ENCODE assay signal across 8 cellular contexts in genomic region chr15:51736646-51737537, GRCh38. TPM values are rescaled to one million over a fixed set of nuclear protein-coding genes. Genes with fewer than 3 reads are reported as not detected.
DNase-seq lines count a peak whose midpoint lies in the region; ATAC-seq, FAIRE-seq and TF ChIP-seq lines count a peak whose summit lies in the region.

No MANE protein-coding gene starts in this region.

- H3K9ac ChIP-seq in astrocyte (ENCODE audit: low read length): peak overlapping the region; percentile 69
- H3K9ac ChIP-seq in skeletal muscle tissue (ENCODE audit: low read depth in 1 of 3, low read length in 3 of 3): peak overlapping the region; percentile 35 to 86 (median 60)

- peak; percentile 33 for ATAC-seq in GM19452 (IDR thresholded peaks at IDR 0.05; ENCODE audit: unreplicated experiment)

- peak; percentile 82 for DNase-seq in COR-L47 (lab: John Stamatoyannopoulos, UW)
- peak; percentile 21 for DNase-seq in HTR-8/SVneo (ENCODE audit: insufficient read length, low spot score)
- peak; percentile 58 for DNase-seq in SW480 (ENCODE audit: low spot score)
- DNase-seq in astrocyte (ENCODE audit: low read depth): no peak
- DNase-seq in DMS153 (lab: John Stamatoyannopoulos, UW): no peak

- H3K4me1 ChIP-seq in astrocyte (ENCODE audit: insufficient read depth, low read length): peaks cover 5% of the 10 kb centered on the region
- peaks cover 24 to 44% (median 28%) of the 10 kb centered on the region in 3 donors for H3K4me1 ChIP-seq in skeletal muscle tissue (ENCODE audit: control insufficient read depth in 3 of 3, insufficient read depth in 3 of 3, low read length in 3 of 3)

- H3K4me3 Mint-ChIP-seq in astrocyte (ENCODE audit: unreplicated experiment): peak overlapping the region; percentile 83

- H3K4me1 Mint-ChIP-seq in astrocyte (ENCODE audit: low read depth, unreplicated experiment): peaks cover 8% of the 10 kb centered on the region

- no peaks in the 10 kb centered on the region for H3K36me3 Mint-ChIP-seq in astrocyte (ENCODE audit: low read depth, unreplicated experiment)

- no peaks in the 10 kb centered on the region for H3K79me2 ChIP-seq in astrocyte (ENCODE audit: insufficient read depth, low read length)

- no peaks in the 10 kb centered on the region for H3K9me3 Mint-ChIP-seq in astrocyte (ENCODE audit: unreplicated experiment)

- H3K9me3 ChIP-seq in astrocyte (ENCODE audit: insufficient read depth, low read depth, low read length): no peaks in the 10 kb centered on the region
- no peaks in the 10 kb centered on the region for H3K9me3 ChIP-seq in iPS-18c (ENCODE audit: control insufficient read depth, insufficient read depth, low read length)
- no peaks in the 10 kb centered on the region for H3K9me3 ChIP-seq in skeletal muscle tissue (ENCODE audit: control insufficient read depth in 3 of 3, low read length in 3 of 3)

- H3K27ac Mint-ChIP-seq in astrocyte (ENCODE audit: unreplicated experiment): no peak overlapping the region

- H3K4me3 ChIP-seq in astrocyte (ENCODE audit: insufficient read depth, low read depth, low read length) (peak overlapping the region; percentile 66), iPS-18c (ENCODE audit: insufficient read depth, low read depth, low read length) (peak overlapping the region; percentile 64), skeletal muscle tissue (ENCODE audit: low read length in 3 of 3) (peak overlapping the region; percentile 79 to 84 (median 80))

- no peak for FAIRE-seq in HTR-8/SVneo (lab: Jason Lieb, UNC)
- FAIRE-seq in astrocyte (lab: Jason Lieb, UNC): no peak

- H3K27me3 Mint-ChIP-seq in astrocyte (ENCODE audit: low read depth, unreplicated experiment): peaks cover 9% of the 10 kb centered on the region

- H3K36me3 ChIP-seq in astrocyte (ENCODE audit: insufficient read depth, low read length) (no peaks in the 10 kb centered on the region), skeletal muscle tissue (ENCODE audit: control insufficient read depth in 3 of 3, insufficient read depth in 3 of 3, low read length in 3 of 3) (no peaks in the 10 kb centered on the region)

- H3K27ac ChIP-seq in astrocyte (ENCODE audit: low read depth, low read length) (no peak overlapping the region), skeletal muscle tissue (ENCODE audit: low read depth, low read length) (peak overlapping the region; percentile 46)

- peak overlapping the region; percentile 92 for H2AFZ ChIP-seq in astrocyte (ENCODE audit: low read depth, low read length)

- no peaks in the 10 kb centered on the region for H3K27me3 ChIP-seq in astrocyte (ENCODE audit: insufficient read depth, low read length)
- H3K27me3 ChIP-seq in skeletal muscle tissue (ENCODE audit: control insufficient read depth in 3 of 3, insufficient read depth in 3 of 3, low read length in 3 of 3): no peaks in the 10 kb centered on the region

- peak overlapping the region; percentile 89 for H3K4me2 ChIP-seq in astrocyte (ENCODE audit: low read length)

- no peak for TF ChIP-seq CTCF in astrocyte (IDR thresholded peaks at IDR 0.05; ENCODE audit: insufficient read depth, low read depth, low read length)

- H4K20me1 ChIP-seq in astrocyte (ENCODE audit: insufficient read depth, low read length): no peaks in the 10 kb centered on the region

RNA-seq across cellular contexts. Expression of gene LYSMD2, which starts 0.6 kb away (rescaled TPM):
- 3.4 and 4.9 TPM in 2 replicates for total RNA-seq in astrocyte
- total RNA-seq in skeletal muscle tissue: 9.4 TPM

RNA-seq across cellular contexts. Expression of gene TMOD2, which starts 14.5 kb away (rescaled TPM):
- total RNA-seq in astrocyte (7.1 and 8.4 TPM in 2 replicates), skeletal muscle tissue (8.4 TPM)

RNA-seq across cellular contexts. Expression of gene SCG3, which starts 55.6 kb away (rescaled TPM):
- 1.8 and 2.7 TPM in 2 replicates for total RNA-seq in astrocyte
- under 0.01 TPM for total RNA-seq in skeletal muscle tissue

Comparison
In these comparisons a context has a peak if more than half of its experiments do, and no peak if none do; other contexts are left out.
1. DNase-seq: peak in COR-L47 (single experiment), HTR-8/SVneo (single experiment) and SW480 (single experiment); none in astrocyte (single experiment) and DMS153 (single experiment).
2. Peak in every context shown above with its lines, with median percentiles within 50 percentile points of each other: H3K4me3 ChIP-seq.